Comparison of ENCODE assay signal across 1 cellular context in the genomic region with DNA sequence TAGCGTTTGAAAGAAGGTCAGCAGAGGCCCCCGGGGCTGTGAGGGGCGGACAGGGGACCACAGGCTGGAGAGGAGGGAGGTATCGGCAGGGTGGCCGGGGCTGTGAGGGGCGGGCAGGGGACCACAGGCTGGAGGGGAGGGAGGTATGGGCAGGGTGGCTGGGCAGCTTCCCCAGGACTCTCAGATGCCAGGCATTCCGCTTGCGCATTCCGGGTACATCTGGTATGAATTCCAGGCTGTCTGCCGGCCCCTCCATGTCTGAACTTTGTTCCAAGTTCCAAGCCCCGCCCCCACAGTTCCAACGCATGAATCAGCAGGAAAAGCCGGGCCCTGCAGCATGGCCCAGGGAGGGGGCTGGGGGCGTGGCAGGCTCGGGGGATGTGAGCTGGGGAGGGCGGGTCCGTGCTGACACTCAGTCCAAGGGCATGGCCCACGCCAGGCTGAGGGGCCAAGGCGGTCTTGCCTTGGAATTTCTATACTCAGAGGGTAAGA.
TF ChIP-seq lines count a peak whose summit lies in the region.

No MANE protein-coding gene starts in this region.

TF ChIP-seq in K562, 482 proteins besides CTCF, POLR2A, EP300 and RAD21 (continues in another document):
- TF ChIP-seq, protein P1, sequence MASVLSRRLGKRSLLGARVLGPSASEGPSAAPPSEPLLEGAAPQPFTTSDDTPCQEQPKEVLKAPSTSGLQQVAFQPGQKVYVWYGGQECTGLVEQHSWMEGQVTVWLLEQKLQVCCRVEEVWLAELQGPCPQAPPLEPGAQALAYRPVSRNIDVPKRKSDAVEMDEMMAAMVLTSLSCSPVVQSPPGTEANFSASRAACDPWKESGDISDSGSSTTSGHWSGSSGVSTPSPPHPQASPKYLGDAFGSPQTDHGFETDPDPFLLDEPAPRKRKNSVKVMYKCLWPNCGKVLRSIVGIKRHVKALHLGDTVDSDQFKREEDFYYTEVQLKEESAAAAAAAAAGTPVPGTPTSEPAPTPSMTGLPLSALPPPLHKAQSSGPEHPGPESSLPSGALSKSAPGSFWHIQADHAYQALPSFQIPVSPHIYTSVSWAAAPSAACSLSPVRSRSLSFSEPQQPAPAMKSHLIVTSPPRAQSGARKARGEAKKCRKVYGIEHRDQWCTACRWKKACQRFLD (CRISPR knock-in tag; IDR thresholded peaks at IDR 0.05) = 0 out of 2 replicates have a peak, but pooled peaks have one; percentile 45
- TF ChIP-seq, protein P2, sequence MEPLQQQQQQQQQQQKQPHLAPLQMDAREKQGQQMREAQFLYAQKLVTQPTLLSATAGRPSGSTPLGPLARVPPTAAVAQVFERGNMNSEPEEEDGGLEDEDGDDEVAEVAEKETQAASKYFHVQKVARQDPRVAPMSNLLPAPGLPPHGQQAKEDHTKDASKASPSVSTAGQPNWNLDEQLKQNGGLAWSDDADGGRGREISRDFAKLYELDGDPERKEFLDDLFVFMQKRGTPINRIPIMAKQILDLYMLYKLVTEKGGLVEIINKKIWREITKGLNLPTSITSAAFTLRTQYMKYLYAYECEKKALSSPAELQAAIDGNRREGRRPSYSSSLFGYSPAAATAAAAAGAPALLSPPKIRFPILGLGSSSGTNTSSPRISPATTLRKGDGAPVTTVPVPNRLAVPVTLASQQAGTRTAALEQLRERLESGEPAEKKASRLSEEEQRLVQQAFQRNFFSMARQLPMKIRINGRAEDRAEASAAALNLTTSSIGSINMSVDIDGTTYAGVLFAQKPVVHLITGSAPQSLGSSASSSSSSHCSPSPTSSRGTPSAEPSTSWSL (CRISPR knock-in tag; IDR thresholded peaks at IDR 0.05; ENCODE audit: borderline replicate concordance) = no peak
- TF ChIP-seq C11orf30 (IDR thresholded peaks at IDR 0.05; ENCODE audit: low read depth) (peak; percentile 89), ZNF316 (IDR thresholded peaks at IDR 0.05) (peak; percentile 85), MAFF (IDR thresholded peaks at IDR 0.05; ENCODE audit: low read length) (peak; percentile 27; the same call in 1 of the 2 replicates), SNRNP70 (optimal IDR thresholded peaks at IDR 0.05; ENCODE audit: low read depth, low read length) (no peak), GATAD2A (IDR thresholded peaks at IDR 0.05) (no peak), ZNF3 (CRISPR knock-in tag; IDR thresholded peaks at IDR 0.05) (no peak), CCAR2 (IDR thresholded peaks at IDR 0.05; ENCODE audit: low read depth, low read length) (no peak), TCFL5 (CRISPR knock-in tag; conservative IDR thresholded peaks at IDR 0.05) (no peak), MAFG (tag; conservative IDR thresholded peaks at IDR 0.05) (peak; percentile 42; the same call in 1 of the 2 replicates), NFYB (IDR thresholded peaks at IDR 0.05; ENCODE audit: extremely low read depth, insufficient read length) (no peak), MXI1 (IDR thresholded peaks at IDR 0.05; ENCODE audit: low read depth, low read length) (peak; percentile 72; the same call in 1 of the 2 replicates), SREBF2 (CRISPR knock-in tag; IDR thresholded peaks at IDR 0.05) (no peak), ZFX (CRISPR knock-in tag; IDR thresholded peaks at IDR 0.05) (no peak), SMARCC2 (IDR thresholded peaks at IDR 0.05; ENCODE audit: low read depth) (no peak), MYC (IDR thresholded peaks at IDR 0.05; ENCODE audit: low read depth, low read length) (peak; percentile 53; the same call in 1 of the 2 replicates), MYC (CRISPR knock-in tag; IDR thresholded peaks at IDR 0.05; ENCODE audit: borderline replicate concordance, low read depth) (no peak), U2AF1 (optimal IDR thresholded peaks at IDR 0.05; ENCODE audit: low read depth, low read length) (no peak), MAFK (IDR thresholded peaks at IDR 0.05; ENCODE audit: low read length) (peak; percentile 52; the same call in 1 of the 2 replicates), NFIC (IDR thresholded peaks at IDR 0.05) (no peak), KDM4B (IDR thresholded peaks at IDR 0.05; ENCODE audit: borderline replicate concordance in 2 of 2, low read depth in 1 of 2) (no peak), CSDE1 (IDR thresholded peaks at IDR 0.05) (no peak), TCF3 (CRISPR knock-in tag; IDR thresholded peaks at IDR 0.05) (no peak), JUND (IDR thresholded peaks at IDR 0.05; ENCODE audit: borderline replicate concordance, low read depth, low read length) (0 out of 2 replicates have a peak, but pooled peaks have one; percentile 37), JUND (tag; IDR thresholded peaks at IDR 0.05; ENCODE audit: borderline replicate concordance, low read depth, low read length) (no peak), ZNF212 (CRISPR knock-in tag; IDR thresholded peaks at IDR 0.05) (no peak), BRD9 (IDR thresholded peaks at IDR 0.05; ENCODE audit: low read depth, partially characterized antibody) (no peak), EGR1 (conservative IDR thresholded peaks at IDR 0.05) (peak; percentile 29; the same call in 1 of the 2 replicates), JUN (IDR thresholded peaks at IDR 0.05; ENCODE audit: borderline replicate concordance, low read depth, low read length) (0 out of 2 replicates have a peak, but pooled peaks have one; percentile 8), JUN (CRISPR knock-in tag; IDR thresholded peaks at IDR 0.05; ENCODE audit: borderline replicate concordance) (no peak), ZNF253 (CRISPR knock-in tag; conservative IDR thresholded peaks at IDR 0.05) (no peak), ZSCAN29 (IDR thresholded peaks at IDR 0.05) (no peak), CREM (IDR thresholded peaks at IDR 0.05; ENCODE audit: low read depth) (peak; percentile 32; the same call in 1 of the 2 replicates), POLR2AphosphoS5 (IDR thresholded peaks at IDR 0.05; ENCODE audit: control insufficient read depth, insufficient read depth, low read depth, low read length) (no peak), ZC3H11A (IDR thresholded peaks at IDR 0.05; ENCODE audit: low read depth, low read length) (no peak), POLR2AphosphoS2 (IDR thresholded peaks at IDR 0.05; ENCODE audit: low read length) (no peak), CBX8 (IDR thresholded peaks at IDR 0.05; ENCODE audit: borderline replicate concordance, extremely low read depth, low read depth, low read length, poor library complexity, severe bottlenecking) (no peak)
- TF ChIP-seq, protein P3, sequence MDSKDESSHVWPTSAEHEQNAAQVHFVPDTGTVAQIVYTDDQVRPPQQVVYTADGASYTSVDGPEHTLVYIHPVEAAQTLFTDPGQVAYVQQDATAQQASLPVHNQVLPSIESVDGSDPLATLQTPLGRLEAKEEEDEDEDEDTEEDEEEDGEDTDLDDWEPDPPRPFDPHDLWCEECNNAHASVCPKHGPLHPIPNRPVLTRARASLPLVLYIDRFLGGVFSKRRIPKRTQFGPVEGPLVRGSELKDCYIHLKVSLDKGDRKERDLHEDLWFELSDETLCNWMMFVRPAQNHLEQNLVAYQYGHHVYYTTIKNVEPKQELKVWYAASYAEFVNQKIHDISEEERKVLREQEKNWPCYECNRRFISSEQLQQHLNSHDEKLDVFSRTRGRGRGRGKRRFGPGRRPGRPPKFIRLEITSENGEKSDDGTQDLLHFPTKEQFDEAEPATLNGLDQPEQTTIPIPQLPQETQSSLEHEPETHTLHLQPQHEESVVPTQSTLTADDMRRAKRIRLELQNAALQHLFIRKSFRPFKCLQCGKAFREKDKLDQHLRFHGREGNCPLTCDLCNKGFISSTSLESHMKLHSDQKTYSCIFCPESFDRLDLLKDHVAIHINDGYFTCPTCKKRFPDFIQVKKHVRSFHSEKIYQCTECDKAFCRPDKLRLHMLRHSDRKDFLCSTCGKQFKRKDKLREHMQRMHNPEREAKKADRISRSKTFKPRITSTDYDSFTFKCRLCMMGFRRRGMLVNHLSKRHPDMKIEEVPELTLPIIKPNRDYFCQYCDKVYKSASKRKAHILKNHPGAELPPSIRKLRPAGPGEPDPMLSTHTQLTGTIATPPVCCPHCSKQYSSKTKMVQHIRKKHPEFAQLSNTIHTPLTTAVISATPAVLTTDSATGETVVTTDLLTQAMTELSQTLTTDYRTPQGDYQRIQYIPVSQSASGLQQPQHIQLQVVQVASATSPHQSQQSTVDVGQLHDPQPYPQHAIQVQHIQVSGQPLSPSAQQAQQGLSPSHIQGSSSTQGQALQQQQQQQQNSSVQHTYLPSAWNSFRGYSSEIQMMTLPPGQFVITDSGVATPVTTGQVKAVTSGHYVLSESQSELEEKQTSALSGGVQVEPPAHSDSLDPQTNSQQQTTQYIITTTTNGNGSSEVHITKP (IDR thresholded peaks at IDR 0.05; ENCODE audit: partially characterized antibody) = peak; percentile 96
- TF ChIP-seq, protein P4, sequence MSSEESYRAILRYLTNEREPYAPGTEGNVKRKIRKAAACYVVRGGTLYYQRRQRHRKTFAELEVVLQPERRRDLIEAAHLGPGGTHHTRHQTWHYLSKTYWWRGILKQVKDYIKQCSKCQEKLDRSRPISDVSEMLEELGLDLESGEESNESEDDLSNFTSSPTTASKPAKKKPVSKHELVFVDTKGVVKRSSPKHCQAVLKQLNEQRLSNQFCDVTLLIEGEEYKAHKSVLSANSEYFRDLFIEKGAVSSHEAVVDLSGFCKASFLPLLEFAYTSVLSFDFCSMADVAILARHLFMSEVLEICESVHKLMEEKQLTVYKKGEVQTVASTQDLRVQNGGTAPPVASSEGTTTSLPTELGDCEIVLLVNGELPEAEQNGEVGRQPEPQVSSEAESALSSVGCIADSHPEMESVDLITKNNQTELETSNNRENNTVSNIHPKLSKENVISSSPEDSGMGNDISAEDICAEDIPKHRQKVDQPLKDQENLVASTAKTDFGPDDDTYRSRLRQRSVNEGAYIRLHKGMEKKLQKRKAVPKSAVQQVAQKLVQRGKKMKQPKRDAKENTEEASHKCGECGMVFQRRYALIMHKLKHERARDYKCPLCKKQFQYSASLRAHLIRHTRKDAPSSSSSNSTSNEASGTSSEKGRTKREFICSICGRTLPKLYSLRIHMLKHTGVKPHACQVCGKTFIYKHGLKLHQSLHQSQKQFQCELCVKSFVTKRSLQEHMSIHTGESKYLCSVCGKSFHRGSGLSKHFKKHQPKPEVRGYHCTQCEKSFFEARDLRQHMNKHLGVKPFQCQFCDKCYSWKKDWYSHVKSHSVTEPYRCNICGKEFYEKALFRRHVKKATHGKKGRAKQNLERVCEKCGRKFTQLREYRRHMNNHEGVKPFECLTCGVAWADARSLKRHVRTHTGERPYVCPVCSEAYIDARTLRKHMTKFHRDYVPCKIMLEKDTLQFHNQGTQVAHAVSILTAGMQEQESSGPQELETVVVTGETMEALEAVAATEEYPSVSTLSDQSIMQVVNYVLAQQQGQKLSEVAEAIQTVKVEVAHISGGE (CRISPR knock-in tag; IDR thresholded peaks at IDR 0.05) = no peak
- TF ChIP-seq, protein P5, sequence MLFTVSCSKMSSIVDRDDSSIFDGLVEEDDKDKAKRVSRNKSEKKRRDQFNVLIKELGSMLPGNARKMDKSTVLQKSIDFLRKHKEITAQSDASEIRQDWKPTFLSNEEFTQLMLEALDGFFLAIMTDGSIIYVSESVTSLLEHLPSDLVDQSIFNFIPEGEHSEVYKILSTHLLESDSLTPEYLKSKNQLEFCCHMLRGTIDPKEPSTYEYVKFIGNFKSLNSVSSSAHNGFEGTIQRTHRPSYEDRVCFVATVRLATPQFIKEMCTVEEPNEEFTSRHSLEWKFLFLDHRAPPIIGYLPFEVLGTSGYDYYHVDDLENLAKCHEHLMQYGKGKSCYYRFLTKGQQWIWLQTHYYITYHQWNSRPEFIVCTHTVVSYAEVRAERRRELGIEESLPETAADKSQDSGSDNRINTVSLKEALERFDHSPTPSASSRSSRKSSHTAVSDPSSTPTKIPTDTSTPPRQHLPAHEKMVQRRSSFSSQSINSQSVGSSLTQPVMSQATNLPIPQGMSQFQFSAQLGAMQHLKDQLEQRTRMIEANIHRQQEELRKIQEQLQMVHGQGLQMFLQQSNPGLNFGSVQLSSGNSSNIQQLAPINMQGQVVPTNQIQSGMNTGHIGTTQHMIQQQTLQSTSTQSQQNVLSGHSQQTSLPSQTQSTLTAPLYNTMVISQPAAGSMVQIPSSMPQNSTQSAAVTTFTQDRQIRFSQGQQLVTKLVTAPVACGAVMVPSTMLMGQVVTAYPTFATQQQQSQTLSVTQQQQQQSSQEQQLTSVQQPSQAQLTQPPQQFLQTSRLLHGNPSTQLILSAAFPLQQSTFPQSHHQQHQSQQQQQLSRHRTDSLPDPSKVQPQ (CRISPR knock-in tag; IDR thresholded peaks at IDR 0.05; ENCODE audit: borderline replicate concordance) = no peak
- TF ChIP-seq, protein P6, sequence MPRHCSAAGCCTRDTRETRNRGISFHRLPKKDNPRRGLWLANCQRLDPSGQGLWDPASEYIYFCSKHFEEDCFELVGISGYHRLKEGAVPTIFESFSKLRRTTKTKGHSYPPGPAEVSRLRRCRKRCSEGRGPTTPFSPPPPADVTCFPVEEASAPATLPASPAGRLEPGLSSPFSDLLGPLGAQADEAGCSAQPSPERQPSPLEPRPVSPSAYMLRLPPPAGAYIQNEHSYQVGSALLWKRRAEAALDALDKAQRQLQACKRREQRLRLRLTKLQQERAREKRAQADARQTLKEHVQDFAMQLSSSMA (CRISPR knock-in tag; IDR thresholded peaks at IDR 0.05) = no peak
- TF ChIP-seq, protein P7, sequence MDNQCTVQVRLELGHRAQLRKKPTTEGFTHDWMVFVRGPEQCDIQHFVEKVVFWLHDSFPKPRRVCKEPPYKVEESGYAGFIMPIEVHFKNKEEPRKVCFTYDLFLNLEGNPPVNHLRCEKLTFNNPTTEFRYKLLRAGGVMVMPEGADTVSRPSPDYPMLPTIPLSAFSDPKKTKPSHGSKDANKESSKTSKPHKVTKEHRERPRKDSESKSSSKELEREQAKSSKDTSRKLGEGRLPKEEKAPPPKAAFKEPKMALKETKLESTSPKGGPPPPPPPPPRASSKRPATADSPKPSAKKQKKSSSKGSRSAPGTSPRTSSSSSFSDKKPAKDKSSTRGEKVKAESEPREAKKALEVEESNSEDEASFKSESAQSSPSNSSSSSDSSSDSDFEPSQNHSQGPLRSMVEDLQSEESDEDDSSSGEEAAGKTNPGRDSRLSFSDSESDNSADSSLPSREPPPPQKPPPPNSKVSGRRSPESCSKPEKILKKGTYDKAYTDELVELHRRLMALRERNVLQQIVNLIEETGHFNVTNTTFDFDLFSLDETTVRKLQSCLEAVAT (IDR thresholded peaks at IDR 0.05) = 0 out of 4 replicates have a peak, but pooled peaks of 1 of the 2 experiments have one; percentile 18
- TF ChIP-seq, protein P8, sequence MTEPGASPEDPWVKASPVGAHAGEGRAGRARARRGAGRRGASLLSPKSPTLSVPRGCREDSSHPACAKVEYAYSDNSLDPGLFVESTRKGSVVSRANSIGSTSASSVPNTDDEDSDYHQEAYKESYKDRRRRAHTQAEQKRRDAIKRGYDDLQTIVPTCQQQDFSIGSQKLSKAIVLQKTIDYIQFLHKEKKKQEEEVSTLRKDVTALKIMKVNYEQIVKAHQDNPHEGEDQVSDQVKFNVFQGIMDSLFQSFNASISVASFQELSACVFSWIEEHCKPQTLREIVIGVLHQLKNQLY (CRISPR knock-in tag; conservative IDR thresholded peaks at IDR 0.05) = no peak
- TF ChIP-seq, protein P9, sequence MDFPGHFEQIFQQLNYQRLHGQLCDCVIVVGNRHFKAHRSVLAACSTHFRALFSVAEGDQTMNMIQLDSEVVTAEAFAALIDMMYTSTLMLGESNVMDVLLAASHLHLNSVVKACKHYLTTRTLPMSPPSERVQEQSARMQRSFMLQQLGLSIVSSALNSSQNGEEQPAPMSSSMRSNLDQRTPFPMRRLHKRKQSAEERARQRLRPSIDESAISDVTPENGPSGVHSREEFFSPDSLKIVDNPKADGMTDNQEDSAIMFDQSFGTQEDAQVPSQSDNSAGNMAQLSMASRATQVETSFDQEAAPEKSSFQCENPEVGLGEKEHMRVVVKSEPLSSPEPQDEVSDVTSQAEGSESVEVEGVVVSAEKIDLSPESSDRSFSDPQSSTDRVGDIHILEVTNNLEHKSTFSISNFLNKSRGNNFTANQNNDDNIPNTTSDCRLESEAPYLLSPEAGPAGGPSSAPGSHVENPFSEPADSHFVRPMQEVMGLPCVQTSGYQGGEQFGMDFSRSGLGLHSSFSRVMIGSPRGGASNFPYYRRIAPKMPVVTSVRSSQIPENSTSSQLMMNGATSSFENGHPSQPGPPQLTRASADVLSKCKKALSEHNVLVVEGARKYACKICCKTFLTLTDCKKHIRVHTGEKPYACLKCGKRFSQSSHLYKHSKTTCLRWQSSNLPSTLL (IDR thresholded peaks at IDR 0.05) = no peak
